Comparison of ENCODE assay signal across 1 cellular context in the genomic region with DNA sequence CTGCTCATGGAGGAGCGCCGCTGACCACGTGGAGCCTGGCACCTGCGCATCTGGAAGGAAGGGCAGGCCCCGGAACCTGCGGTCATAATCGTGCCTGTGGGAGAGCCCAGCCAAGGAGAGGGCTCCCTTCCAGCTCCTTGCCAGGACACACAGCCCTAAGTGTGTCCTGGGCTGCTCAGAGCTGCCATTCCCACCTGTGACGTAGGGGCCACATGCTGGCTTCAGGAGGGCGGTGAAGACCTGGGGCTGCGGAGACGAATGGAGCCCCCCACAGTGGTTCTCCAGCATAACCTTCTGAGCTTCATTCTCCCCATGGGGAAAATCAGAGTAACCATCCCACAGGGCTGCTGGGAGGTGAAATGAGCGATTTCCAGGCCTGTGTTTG.
TF ChIP-seq lines count a peak whose summit lies in the region.

No MANE protein-coding gene starts in this region.

TF ChIP-seq in H1, 55 proteins besides CTCF, POLR2A, EP300 and RAD21 (continued from another document):
- TF ChIP-seq TEAD4 (IDR thresholded peaks at IDR 0.05; ENCODE audit: low read depth, low read length) (no peak), JUN (IDR thresholded peaks at IDR 0.05; ENCODE audit: low read depth, low read length) (no peak), HDAC2 (IDR thresholded peaks at IDR 0.05; ENCODE audit: borderline replicate concordance in 1 of 2, low read depth in 2 of 2, low read length in 2 of 2) (no peak), BRCA1 (IDR thresholded peaks at IDR 0.05; ENCODE audit: low read depth, low read length) (no peak), GABPA (IDR thresholded peaks at IDR 0.05; ENCODE audit: borderline replicate concordance, insufficient read depth, low read length) (no peak), SP4 (IDR thresholded peaks at IDR 0.05; ENCODE audit: low read length) (no peak), SIRT6 (IDR thresholded peaks at IDR 0.05; ENCODE audit: low read length) (no peak), RXRA (IDR thresholded peaks at IDR 0.05; ENCODE audit: insufficient read depth, low read depth, low read length) (no peak), CTBP2 (IDR thresholded peaks at IDR 0.05; ENCODE audit: borderline replicate concordance, insufficient read depth, insufficient read length, low read length) (no peak), KDM1A (IDR thresholded peaks at IDR 0.05; ENCODE audit: borderline replicate concordance, low read length) (no peak), YY1 (IDR thresholded peaks at IDR 0.05; ENCODE audit: low read depth, low read length) (no peak), NRF1 (IDR thresholded peaks at IDR 0.05; ENCODE audit: low read depth, low read length) (no peak), SP2 (IDR thresholded peaks at IDR 0.05; ENCODE audit: low read length) (no peak), NANOG (IDR thresholded peaks at IDR 0.05; ENCODE audit: insufficient read depth, low read depth, low read length, poor library complexity, severe bottlenecking) (no peak)
- TF ChIP-seq, protein P1, sequence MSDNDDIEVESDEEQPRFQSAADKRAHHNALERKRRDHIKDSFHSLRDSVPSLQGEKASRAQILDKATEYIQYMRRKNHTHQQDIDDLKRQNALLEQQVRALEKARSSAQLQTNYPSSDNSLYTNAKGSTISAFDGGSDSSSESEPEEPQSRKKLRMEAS (IDR thresholded peaks at IDR 0.05): no peak
- TF ChIP-seq, protein P2, sequence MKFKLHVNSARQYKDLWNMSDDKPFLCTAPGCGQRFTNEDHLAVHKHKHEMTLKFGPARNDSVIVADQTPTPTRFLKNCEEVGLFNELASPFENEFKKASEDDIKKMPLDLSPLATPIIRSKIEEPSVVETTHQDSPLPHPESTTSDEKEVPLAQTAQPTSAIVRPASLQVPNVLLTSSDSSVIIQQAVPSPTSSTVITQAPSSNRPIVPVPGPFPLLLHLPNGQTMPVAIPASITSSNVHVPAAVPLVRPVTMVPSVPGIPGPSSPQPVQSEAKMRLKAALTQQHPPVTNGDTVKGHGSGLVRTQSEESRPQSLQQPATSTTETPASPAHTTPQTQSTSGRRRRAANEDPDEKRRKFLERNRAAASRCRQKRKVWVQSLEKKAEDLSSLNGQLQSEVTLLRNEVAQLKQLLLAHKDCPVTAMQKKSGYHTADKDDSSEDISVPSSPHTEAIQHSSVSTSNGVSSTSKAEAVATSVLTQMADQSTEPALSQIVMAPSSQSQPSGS (IDR thresholded peaks at IDR 0.05; ENCODE audit: low read length): no peak
